ENCODE assay signal across 8 cellular contexts in genomic region chr11:2699531-2700414, GRCh38. TPM values are rescaled to one million over a fixed set of nuclear protein-coding genes. Genes with fewer than 3 reads are reported as not detected.
DNase-seq lines count a peak whose midpoint lies in the region; ATAC-seq and TF ChIP-seq lines count a peak whose summit lies in the region.

Gene KCNQ1OT1, minus strand, starts transcription at chr11:2699994.

- H3K4me3 Mint-ChIP-seq in T-helper 2 cell treated with Interferon-gamma antibody and Interleukin-4, amounts not matched to agents 5 μg/mL and 100 μg/mL, for 36 hours = peak within 1 kb of the TSS; percentile 85

- H3K4me1 Mint-ChIP-seq in T-helper 2 cell treated with Interferon-gamma antibody and Interleukin-4, amounts not matched to agents 5 μg/mL and 100 μg/mL, for 36 hours (ENCODE audit: low read depth) = peaks cover 14% of the 10 kb centered on the region

- DNase-seq in NCI-H146 (lab: John Stamatoyannopoulos, UW) = peak; percentile 92
- DNase-seq in T-helper 2 cell treated with Interferon-gamma antibody and Interleukin-4, amounts not matched to agents 5 μg/mL and 100 μg/mL, for 36 hours (ENCODE audit: low spot score) = peak; percentile 87
- DNase-seq in ascending aorta (ENCODE audit: low spot score in 2 of 2) = peak; percentile 73 to 94
- peak; percentile 100 for DNase-seq in hepatic stellate cell (ENCODE audit: low spot score)
- DNase-seq in renal cortical epithelial cell (ENCODE audit: low read depth) = peak; percentile 85
- peak; percentile 94 for DNase-seq in aorta

- H3K27ac Mint-ChIP-seq in T-helper 2 cell treated with Interferon-gamma antibody and Interleukin-4, amounts not matched to agents 5 μg/mL and 100 μg/mL, for 36 hours = peak within 1 kb of the TSS; percentile 62

- H3K27ac ChIP-seq in ascending aorta (peak within 1 kb of the TSS; percentile 89 to 96), aorta (ENCODE audit: low read depth in 1 of 2, low read length in 2 of 2) (peak within 1 kb of the TSS; percentile 5 to 38)

- peaks cover 2% of the 10 kb centered on the region for H3K36me3 Mint-ChIP-seq in T-helper 2 cell treated with Interferon-gamma antibody and Interleukin-4, amounts not matched to agents 5 μg/mL and 100 μg/mL, for 36 hours (ENCODE audit: low read depth)

- H3K36me3 ChIP-seq in ascending aorta (no peaks in the 10 kb centered on the region), aorta (ENCODE audit: control insufficient read depth in 1 of 2, insufficient read depth in 2 of 2, low read length in 1 of 2) (no peaks in the 10 kb centered on the region)

- peak; percentile 91 for ATAC-seq in HG02852 (IDR thresholded peaks at IDR 0.05; ENCODE audit: unreplicated experiment)
- ATAC-seq in aorta (ENCODE audit: low FRiP score) = peak; percentile 94

- H3K4me1 ChIP-seq in ascending aorta (peaks cover 0 to 4% of the 10 kb centered on the region in 2 donors), aorta (ENCODE audit: control insufficient read depth in 1 of 2, insufficient read depth in 2 of 2, low read length in 2 of 2) (no peaks in the 10 kb centered on the region)

- peaks cover 3% of the 10 kb centered on the region for H3K27me3 Mint-ChIP-seq in T-helper 2 cell treated with Interferon-gamma antibody and Interleukin-4, amounts not matched to agents 5 μg/mL and 100 μg/mL, for 36 hours (ENCODE audit: low read depth)

- H3K4me3 ChIP-seq in ascending aorta = peak within 1 kb of the TSS; percentile 64 to 80
- peak within 1 kb of the TSS; percentile 5 to 63 for H3K4me3 ChIP-seq in aorta (ENCODE audit: low read length in 2 of 2)

- intact Hi-C loops in ascending aorta (cut with DNase I) = loop anchor here (1.0 to 2.0 kb wide), 3 partner anchors 79 to 186 kb away; partner anchors contain the start of gene CDKN1C
- intact Hi-C loops in aorta (cut with DNase I) = loop anchor here in 1 of 2 donors (5.0 kb wide), 1 partner anchor 188 kb away; the partner anchor contains the start of gene CDKN1C

- no peaks in the 10 kb centered on the region for H3K27me3 ChIP-seq in ascending aorta
- H3K27me3 ChIP-seq in aorta (ENCODE audit: control insufficient read depth in 1 of 2, insufficient read depth in 2 of 2, low read length in 1 of 2) = no peaks in the 10 kb centered on the region

- TF ChIP-seq CTCF in ascending aorta (IDR thresholded peaks at IDR 0.05) = no peak

- H3K9me3 ChIP-seq in ascending aorta (no peaks in the 10 kb centered on the region), aorta (ENCODE audit: control insufficient read depth, low read length) (no peaks in the 10 kb centered on the region)

- 54 to 59% methylated on average over 77 to 98 of the region's 98 CpGs for WGBS in aorta, 2 donors

- H3K9me3 Mint-ChIP-seq in T-helper 2 cell treated with Interferon-gamma antibody and Interleukin-4, amounts not matched to agents 5 μg/mL and 100 μg/mL, for 36 hours = no peaks in the 10 kb centered on the region

- TF ChIP-seq POLR2A in GM15510 (IDR thresholded peaks at IDR 0.05; ENCODE audit: borderline replicate concordance, extremely low read depth, insufficient read length) = peak; percentile 97

RNA-seq across cellular contexts. Expression of gene KCNQ1OT1, which starts in this region (rescaled TPM):
- 1.5 TPM for total RNA-seq in ascending aorta
- 0.35 and 4.8 TPM in 2 replicates for total RNA-seq in renal cortical epithelial cell
- total RNA-seq in aorta = 1 to 10 TPM; 2.3 to 5.4 TPM
- under 1 TPM; 0.08 to 0.13 TPM for polyA plus RNA-seq in aorta

Comparison
In these comparisons a context has a peak if more than half of its experiments do, and no peak if none do; other contexts are left out.
1. Peak in every context shown above with its lines: DNase-seq, ATAC-seq, H3K4me3 ChIP-seq and H3K27ac ChIP-seq.